8 cellular contexts compared by ENCODE assay signal in the genomic region with DNA sequence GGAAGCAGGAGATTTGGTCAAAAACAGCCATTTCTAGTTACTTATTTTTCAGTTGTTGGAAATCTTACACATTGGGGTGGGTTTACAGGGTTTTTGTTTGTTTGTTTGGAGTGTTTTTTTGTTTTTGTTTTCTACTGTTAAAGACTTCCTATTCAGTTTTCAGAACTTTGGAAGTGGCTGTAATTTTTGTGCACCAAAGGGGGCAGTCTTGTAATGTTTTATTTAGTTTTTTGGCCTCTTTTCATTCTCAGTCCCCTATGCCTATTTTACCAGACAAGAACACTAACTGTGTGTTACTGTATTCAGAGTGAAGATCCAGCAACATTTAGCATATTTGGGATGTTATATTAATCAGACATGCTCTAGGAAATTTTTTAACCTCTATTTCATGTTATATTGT. TPM values are rescaled to one million over a fixed set of nuclear protein-coding genes. Genes with fewer than 3 reads are reported as not detected.
DNase-seq lines count a peak whose midpoint lies in the region; ATAC-seq, FAIRE-seq and TF ChIP-seq lines count a peak whose summit lies in the region.

No MANE protein-coding gene starts in this region.

- in situ Hi-C loops in K562 (cut with MboI), result no loop called here

- H3K4me3 Mint-ChIP-seq in Caco-2 (ENCODE audit: unreplicated experiment), result no peak overlapping the region
- no peak overlapping the region for H3K4me3 Mint-ChIP-seq in activated CD4-positive, alpha-beta T cell treated with anti-CD3 and anti-CD28 coated beads, Interleukin-2, amount 10 ng/mL, durations not matched to agents 24 days and 14 days

- TF ChIP-seq EP300 in Ishikawa (IDR thresholded peaks at IDR 0.05; ENCODE audit: borderline replicate concordance), result no peak
- TF ChIP-seq EP300 in K562 (IDR thresholded peaks at IDR 0.05; ENCODE audit: low read length), result no peak

- POLR2A ChIA-PET in Caco-2 (lab: Charles Lee), result interaction anchor here (0.6 kb wide), 1 partner anchor 142 kb away, joined by 3 read pairs; no protein-coding TSS in a partner anchor
- POLR2A ChIA-PET in K562 (lab: Yijun Ruan, JAX), result interaction anchor here (0.7 kb wide), 1 partner anchor 55 kb away, joined by 3 read pairs; no protein-coding TSS in a partner anchor

- no peaks in the 10 kb centered on the region for H3K36me3 Mint-ChIP-seq in Caco-2 (ENCODE audit: insufficient read depth, unreplicated experiment)
- no peaks in the 10 kb centered on the region for H3K36me3 Mint-ChIP-seq in activated CD4-positive, alpha-beta T cell treated with anti-CD3 and anti-CD28 coated beads, Interleukin-2, amount 10 ng/mL, durations not matched to agents 24 days and 14 days (ENCODE audit: low read depth)

- no peaks in the 10 kb centered on the region for H3K4me1 Mint-ChIP-seq in Caco-2 (ENCODE audit: low read depth, unreplicated experiment)
- H3K4me1 Mint-ChIP-seq in activated CD4-positive, alpha-beta T cell treated with anti-CD3 and anti-CD28 coated beads, Interleukin-2, amount 10 ng/mL, durations not matched to agents 24 days and 14 days, result no peaks in the 10 kb centered on the region

- no peaks in the 10 kb centered on the region for H4K20me1 ChIP-seq in K562 (replicated peaks; ENCODE audit: control insufficient read depth, insufficient read depth, low read length)

- H3K27me3 Mint-ChIP-seq in Caco-2 (ENCODE audit: insufficient read depth, unreplicated experiment), result no peaks in the 10 kb centered on the region
- peaks cover 4% of the 10 kb centered on the region for H3K27me3 Mint-ChIP-seq in activated CD4-positive, alpha-beta T cell treated with anti-CD3 and anti-CD28 coated beads, Interleukin-2, amount 10 ng/mL, durations not matched to agents 24 days and 14 days

- intact Hi-C loops in Caco-2 (cut with micrococcal nuclease; ENCODE audit: unreplicated experiment) (loop anchor here (1.0 kb wide), 3 partner anchors 56 to 93 kb away; no protein-coding TSS in a partner anchor), K562 (cut with micrococcal nuclease) (no loop called here)
- intact Hi-C loops in activated CD4-positive, alpha-beta T cell treated with anti-CD3 and anti-CD28 coated beads, Interleukin-2, amount 10 ng/mL, durations not matched to agents 24 days and 14 days (cut with micrococcal nuclease), result no loop called here

- H3K27ac ChIP-seq in K562 (ENCODE audit: extremely low read depth, low read depth, low read length), result no peak overlapping the region

- ATAC-seq in K562 (peak; percentile 61), HG03469 (IDR thresholded peaks at IDR 0.05; ENCODE audit: unreplicated experiment) (no peak), GM18519 (IDR thresholded peaks at IDR 0.05; ENCODE audit: low FRiP score, unreplicated experiment) (no peak)

- CTCF ChIA-PET in Caco-2 (lab: Charles Lee) (interaction anchor here (0.8 to 1.2 kb wide), 2 partner anchors 98 to 172 kb away, joined by 3 read pairs; no protein-coding TSS in a partner anchor), K562 (lab: Yijun Ruan, JAX; ENCODE audit: low intra/inter-chr PET ratio) (interaction anchor here (0.6 to 1.6 kb wide), 4 partner anchors 21 to 149 kb away, joined by 3 to 6 read pairs (median 4); a partner anchor contains a TSS)

- H3K9ac ChIP-seq in K562 (ENCODE audit: insufficient read depth in 1 of 2, low read depth in 2 of 2, low read length in 2 of 2), result no peak overlapping the region

- H3K9me3 ChIP-seq in Caco-2 (no peaks in the 10 kb centered on the region), K562 (replicated peaks; ENCODE audit: control insufficient read depth, insufficient read depth, low read depth, low read length) (no peaks in the 10 kb centered on the region)

- H3K27me3 ChIP-seq in Caco-2 (replicated peaks; ENCODE audit: control insufficient read depth, insufficient read depth, low read length) (no peaks in the 10 kb centered on the region), K562 (ENCODE audit: control insufficient read depth in 2 of 2, insufficient read depth in 2 of 2, low read length in 2 of 2) (peaks cover 18 to 23% of the 10 kb centered on the region in 2 experiments)

- TF ChIP-seq RAD21 in Ishikawa (IDR thresholded peaks at IDR 0.05; ENCODE audit: low read depth), result peak; percentile 72
- peak; percentile 13 to 61; a peak in 3 of 4 replicates for TF ChIP-seq RAD21 in K562 (CRISPR knock-in tag; conservative IDR thresholded peaks at IDR 0.05 in 1 of 2, IDR thresholded peaks at IDR 0.05 in 1 of 2)

- DNase-seq in Caco-2, result peak in 1 of 2 experiments; percentile 48
- DNase-seq in K562 (ENCODE audit: extremely low read depth in 1 of 4, low spot score in 3 of 4), result peak in 1 of 4 experiments; percentile 33
- peak; percentile 60 for DNase-seq in myocyte (ENCODE audit: low read depth)
- no peak for DNase-seq in activated CD4-positive, alpha-beta T cell treated with anti-CD3 and anti-CD28 coated beads, Interleukin-2, amount 10 ng/mL, durations not matched to agents 24 days and 14 days
- DNase-seq in T1000 (lab: John Stamatoyannopoulos, UW), result no peak

- H3K9me1 ChIP-seq in K562 (ENCODE audit: control insufficient read depth, insufficient read depth, low read length), result no peaks in the 10 kb centered on the region

- H2AFZ ChIP-seq in K562 (ENCODE audit: low read depth, low read length), result peak overlapping the region; percentile 46; the same call in 1 of the 2 replicates

- BruUV-seq in Caco-2 (replicated peaks; lab: Mats Ljungman, UMichigan), result no TSS peak
- no TSS peak for BruUV-seq in K562 (replicated peaks; lab: Mats Ljungman, UMichigan)

- H3K79me2 ChIP-seq in K562 (ENCODE audit: control insufficient read depth, insufficient read depth, low read length), result no peaks in the 10 kb centered on the region

- H3K4me2 ChIP-seq in K562 (ENCODE audit: insufficient read depth, low read length), result no peak overlapping the region

- H3K4me3 ChIP-seq in Caco-2 (ENCODE audit: low read depth, low read length), result no peak overlapping the region
- H3K4me3 ChIP-seq in K562, result no peak overlapping the region

- no peak overlapping the region for H3K27ac Mint-ChIP-seq in Caco-2 (ENCODE audit: unreplicated experiment)
- no peak overlapping the region for H3K27ac Mint-ChIP-seq in activated CD4-positive, alpha-beta T cell treated with anti-CD3 and anti-CD28 coated beads, Interleukin-2, amount 10 ng/mL, durations not matched to agents 24 days and 14 days

- no peaks in the 10 kb centered on the region for H3K9me3 Mint-ChIP-seq in Caco-2 (ENCODE audit: unreplicated experiment)
- H3K9me3 Mint-ChIP-seq in activated CD4-positive, alpha-beta T cell treated with anti-CD3 and anti-CD28 coated beads, Interleukin-2, amount 10 ng/mL, durations not matched to agents 24 days and 14 days, result no peaks in the 10 kb centered on the region

- peak; percentile 55 to 58 for TF ChIP-seq CTCF in Caco-2 (IDR thresholded peaks at IDR 0.05; ENCODE audit: insufficient read depth in 1 of 2, low read depth in 1 of 2, low read length in 1 of 2, severe bottlenecking in 1 of 2, unreplicated experiment in 1 of 2)
- peak in 2 of 3 experiments; percentile 42 to 70; a peak in 4 of 6 replicates for TF ChIP-seq CTCF in K562 (IDR thresholded peaks at IDR 0.05 in 2 of 3, conservative IDR thresholded peaks at IDR 0.05 in 1 of 3; ENCODE audit: insufficient read depth in 2 of 3, low read depth in 1 of 3, low read length in 3 of 3)

- FAIRE-seq in K562 (lab: Jason Lieb, UNC), result peak; percentile 37

- no peak for TF ChIP-seq POLR2A in K562 (conservative IDR thresholded peaks at IDR 0.05)

- no peaks in the 10 kb centered on the region for H3K4me1 ChIP-seq in Caco-2
- no peaks in the 10 kb centered on the region for H3K4me1 ChIP-seq in K562 (replicated peaks in 1 of 2; ENCODE audit: control insufficient read depth in 2 of 2, insufficient read depth in 2 of 2, low read length in 2 of 2)

- H3K36me3 ChIP-seq in Caco-2 (ENCODE audit: control insufficient read depth, insufficient read depth, low read length) (no peaks in the 10 kb centered on the region), K562 (ENCODE audit: control insufficient read depth, insufficient read depth, low read length) (no peaks in the 10 kb centered on the region)

RNA-seq across cellular contexts. Expression of a gene that starts 20.6 kb away (rescaled TPM):
- 0.39 and 0.56 TPM in 2 replicates for total RNA-seq in Caco-2 (2022)
- 0.44 TPM in 1 of 2 replicates, not detected in the other for total RNA-seq in K562 (2011; cell fraction: chromatin; rRNA removed; ENCODE audit: low replicate concordance)
- total RNA-seq in K562 (2011; cell fraction: nucleolus; rRNA removed), result 0.17 TPM in 1 of 2 replicates, not detected in the other
- total RNA-seq in K562 (2011; cell fraction: nucleoplasm; rRNA removed), result 0.37 TPM in 1 of 2 replicates, not detected in the other
- 0.16 and 0.50 TPM in 2 replicates for total RNA-seq in K562 (2014; rRNA removed)
- 0.25 TPM in 1 of 2 replicates, not detected in the other for total RNA-seq in K562 (2014; rRNA removed; fragmentation: Illumina TruSeq; extraction: Trizol)
- not detected in 2 replicates for total RNA-seq in K562 (2015; rRNA removed; fragmentation: Illumina TruSeq; extraction: Trizol)
- total RNA-seq in K562 (2021), result 0.38 and 0.44 TPM in 2 replicates
- 0.32 and 0.58 TPM in 2 replicates for polyA plus RNA-seq in K562 (2011; rRNA removed)
- 0.44 and 0.60 TPM in 2 replicates for polyA plus RNA-seq in K562 (2011; cell fraction: cytosol; rRNA removed)
- 0.31 and 0.46 TPM in 2 replicates for polyA plus RNA-seq in K562 (2011; cell fraction: nucleus; rRNA removed)
- polyA plus RNA-seq in K562 (2012), result 0.37 and 0.38 TPM in 2 replicates
- 0.36 and 0.66 TPM in 2 replicates for polyA plus RNA-seq in K562 (2014; fragmentation: Illumina TruSeq; extraction: Trizol)
- under 1 TPM in 1 of 2 experiments, not detected in 1; 0.13 TPM for polyA plus RNA-seq in K562 (2014; fragmentation: Nextera tagmentation; extraction: Ambion mirVana)
- 0.50 and 0.92 TPM in 2 replicates for polyA plus RNA-seq in K562 (2014; rRNA removed)
- 0.21 TPM in 1 of 2 replicates, not detected in the other for polyA minus RNA-seq in K562 (2011; rRNA and poly(A)+ RNA removed)
- not detected in 2 replicates for polyA minus RNA-seq in K562 (2011; cell fraction: cytosol; rRNA and poly(A)+ RNA removed)
- 0.13 and 0.33 TPM in 2 replicates for polyA minus RNA-seq in K562 (2011; cell fraction: nucleus; rRNA and poly(A)+ RNA removed)
- total RNA-seq in myocyte, result 30.0 and 67.0 TPM in 2 replicates
- 94.4 TPM for polyA plus RNA-seq in myocyte (2012)
- not detected in 2 replicates for total RNA-seq in activated CD4-positive, alpha-beta T cell treated with anti-CD3 and anti-CD28 coated beads, Interleukin-2, amount 10 ng/mL, durations not matched to agents 24 days and 14 days

RNA-seq across cellular contexts. Expression of a gene that starts 43.6 kb away (rescaled TPM):
- total RNA-seq in Caco-2 (2022) (1.0 and 1.3 TPM in 2 replicates), K562 (2014; rRNA removed) (0.24 and 0.77 TPM in 2 replicates), K562 (2014; rRNA removed; fragmentation: Illumina TruSeq; extraction: Trizol) (not detected in 2 replicates), K562 (2015; rRNA removed; fragmentation: Illumina TruSeq; extraction: Trizol) (0.36 TPM in 1 of 2 replicates, not detected in the other), K562 (2021) (0.16 TPM in 1 of 2 replicates, not detected in the other), myocyte (12.8 and 19.2 TPM in 2 replicates)
- not detected in 2 replicates for total RNA-seq in K562 (2011; cell fraction: chromatin; rRNA removed; ENCODE audit: low replicate concordance)
- 0.50 TPM in 1 of 2 replicates, not detected in the other for total RNA-seq in K562 (2011; cell fraction: nucleolus; rRNA removed)
- total RNA-seq in K562 (2011; cell fraction: nucleoplasm; rRNA removed), result not detected in 2 replicates
- polyA plus RNA-seq in K562 (2011; rRNA removed) (0.06 and 0.07 TPM in 2 replicates), K562 (2014; fragmentation: Illumina TruSeq; extraction: Trizol) (not detected in 2 replicates), K562 (2014; fragmentation: Nextera tagmentation; extraction: Ambion mirVana) (not detected), K562 (2014; rRNA removed) (0.25 TPM in 1 of 2 replicates, not detected in the other)
- 0.13 and 0.95 TPM in 2 replicates for polyA plus RNA-seq in K562 (2011; cell fraction: cytosol; rRNA removed)
- 0.28 and 0.43 TPM in 2 replicates for polyA plus RNA-seq in K562 (2011; cell fraction: nucleus; rRNA removed)
- 0.17 TPM in 1 of 2 replicates, not detected in the other for polyA plus RNA-seq in K562 (2012)
- polyA minus RNA-seq in K562 (2011; rRNA and poly(A)+ RNA removed), result not detected in 2 replicates
- not detected in 2 replicates for polyA minus RNA-seq in K562 (2011; cell fraction: cytosol; rRNA and poly(A)+ RNA removed)
- polyA minus RNA-seq in K562 (2011; cell fraction: nucleus; rRNA and poly(A)+ RNA removed), result 0.54 TPM in 1 of 2 replicates, not detected in the other
- 15.1 TPM for polyA plus RNA-seq in myocyte (2012)
- 0.54 and 0.85 TPM in 2 replicates for total RNA-seq in activated CD4-positive, alpha-beta T cell treated with anti-CD3 and anti-CD28 coated beads, Interleukin-2, amount 10 ng/mL, durations not matched to agents 24 days and 14 days

RNA-seq across cellular contexts. Expression of a gene that starts 46.0 kb away (rescaled TPM):
- total RNA-seq in Caco-2 (2022) (0.79 TPM in 1 of 2 replicates, not detected in the other), K562 (2014; rRNA removed) (0.09 TPM in 1 of 2 replicates, not detected in the other), K562 (2014; rRNA removed; fragmentation: Illumina TruSeq; extraction: Trizol) (0.36 TPM in 1 of 2 replicates, not detected in the other), K562 (2015; rRNA removed; fragmentation: Illumina TruSeq; extraction: Trizol) (0.14 and 0.34 TPM in 2 replicates), K562 (2021) (0.11 TPM in 1 of 2 replicates, not detected in the other), myocyte (not detected in 2 replicates)
- 0.37 and 0.63 TPM in 2 replicates for total RNA-seq in K562 (2011; cell fraction: chromatin; rRNA removed; ENCODE audit: low replicate concordance)
- total RNA-seq in K562 (2011; cell fraction: nucleolus; rRNA removed), result 0.83 and 0.92 TPM in 2 replicates
- 0.95 and 0.99 TPM in 2 replicates for total RNA-seq in K562 (2011; cell fraction: nucleoplasm; rRNA removed)
- polyA plus RNA-seq in K562 (2011; rRNA removed) (0.40 and 0.49 TPM in 2 replicates), K562 (2014; fragmentation: Illumina TruSeq; extraction: Trizol) (0.19 and 0.36 TPM in 2 replicates), K562 (2014; fragmentation: Nextera tagmentation; extraction: Ambion mirVana) (under 1 TPM; 0.15 to 0.30 TPM), K562 (2014; rRNA removed) (0.13 TPM in 1 of 2 replicates, not detected in the other)
- 0.12 and 0.13 TPM in 2 replicates for polyA plus RNA-seq in K562 (2011; cell fraction: cytosol; rRNA removed)
- polyA plus RNA-seq in K562 (2011; cell fraction: nucleus; rRNA removed), result 0.41 and 0.68 TPM in 2 replicates
- polyA plus RNA-seq in K562 (2012), result 0.33 and 1.1 TPM in 2 replicates
- polyA minus RNA-seq in K562 (2011; rRNA and poly(A)+ RNA removed), result 0.33 and 0.35 TPM in 2 replicates
- not detected in 2 replicates for polyA minus RNA-seq in K562 (2011; cell fraction: cytosol; rRNA and poly(A)+ RNA removed)
- 0.13 and 0.56 TPM in 2 replicates for polyA minus RNA-seq in K562 (2011; cell fraction: nucleus; rRNA and poly(A)+ RNA removed)
- not detected for polyA plus RNA-seq in myocyte (2012)
- 0.23 TPM in 1 of 2 replicates, not detected in the other for total RNA-seq in activated CD4-positive, alpha-beta T cell treated with anti-CD3 and anti-CD28 coated beads, Interleukin-2, amount 10 ng/mL, durations not matched to agents 24 days and 14 days

RNA-seq across cellular contexts. Expression of a gene that starts 46.1 kb away (rescaled TPM):
- total RNA-seq in Caco-2 (2022), result not detected in 2 replicates
- total RNA-seq in K562 (2011; cell fraction: chromatin; rRNA removed; ENCODE audit: low replicate concordance), result 1.0 and 1.4 TPM in 2 replicates
- 0.33 and 0.53 TPM in 2 replicates for total RNA-seq in K562 (2011; cell fraction: nucleolus; rRNA removed)
- total RNA-seq in K562 (2011; cell fraction: nucleoplasm; rRNA removed), result 0.44 and 0.46 TPM in 2 replicates
- total RNA-seq in K562 (2014; rRNA removed), result 0.29 and 0.91 TPM in 2 replicates
- 0.15 and 0.16 TPM in 2 replicates for total RNA-seq in K562 (2014; rRNA removed; fragmentation: Illumina TruSeq; extraction: Trizol)
- 0.11 and 0.34 TPM in 2 replicates for total RNA-seq in K562 (2015; rRNA removed; fragmentation: Illumina TruSeq; extraction: Trizol)
- 0.22 and 0.25 TPM in 2 replicates for total RNA-seq in K562 (2021)
- 0.32 and 0.33 TPM in 2 replicates for polyA plus RNA-seq in K562 (2011; rRNA removed)
- polyA plus RNA-seq in K562 (2011; cell fraction: cytosol; rRNA removed), result 0.39 and 0.40 TPM in 2 replicates
- polyA plus RNA-seq in K562 (2011; cell fraction: nucleus; rRNA removed), result 0.87 and 0.98 TPM in 2 replicates
- 0.69 and 0.89 TPM in 2 replicates for polyA plus RNA-seq in K562 (2012)
- polyA plus RNA-seq in K562 (2014; fragmentation: Illumina TruSeq; extraction: Trizol), result 0.31 and 0.53 TPM in 2 replicates
- polyA plus RNA-seq in K562 (2014; fragmentation: Nextera tagmentation; extraction: Ambion mirVana), result not detected
- 0.03 TPM in 2 replicates for polyA plus RNA-seq in K562 (2014; rRNA removed)
- 0.04 and 0.30 TPM in 2 replicates for polyA minus RNA-seq in K562 (2011; rRNA and poly(A)+ RNA removed)
- polyA minus RNA-seq in K562 (2011; cell fraction: cytosol; rRNA and poly(A)+ RNA removed), result not detected in 2 replicates
- polyA minus RNA-seq in K562 (2011; cell fraction: nucleus; rRNA and poly(A)+ RNA removed), result 0.44 TPM in 1 of 2 replicates, not detected in the other
- not detected in 2 replicates for total RNA-seq in myocyte
- polyA plus RNA-seq in myocyte (2012), result not detected
- total RNA-seq in activated CD4-positive, alpha-beta T cell treated with anti-CD3 and anti-CD28 coated beads, Interleukin-2, amount 10 ng/mL, durations not matched to agents 24 days and 14 days, result 1.0 and 1.3 TPM in 2 replicates

RNA-seq across cellular contexts. Expression of a gene that starts 58.3 kb away (rescaled TPM):
- 11.3 and 12.3 TPM in 2 replicates for total RNA-seq in Caco-2 (2022)
- 3.4 and 5.6 TPM in 2 replicates for total RNA-seq in K562 (2011; cell fraction: chromatin; rRNA removed; ENCODE audit: low replicate concordance)
- total RNA-seq in K562 (2011; cell fraction: nucleolus; rRNA removed), result 3.0 and 4.7 TPM in 2 replicates
- 2.4 and 6.9 TPM in 2 replicates for total RNA-seq in K562 (2011; cell fraction: nucleoplasm; rRNA removed)
- total RNA-seq in K562 (2014; rRNA removed), result 0.95 and 2.9 TPM in 2 replicates
- 0.22 and 0.55 TPM in 2 replicates for total RNA-seq in K562 (2014; rRNA removed; fragmentation: Illumina TruSeq; extraction: Trizol)
- total RNA-seq in K562 (2015; rRNA removed; fragmentation: Illumina TruSeq; extraction: Trizol), result 0.60 and 0.65 TPM in 2 replicates
- total RNA-seq in K562 (2021), result 1.9 and 2.0 TPM in 2 replicates
- polyA plus RNA-seq in K562 (2011; rRNA removed), result 0.79 and 2.2 TPM in 2 replicates
- 1.8 and 2.4 TPM in 2 replicates for polyA plus RNA-seq in K562 (2011; cell fraction: cytosol; rRNA removed)
- 3.4 and 4.8 TPM in 2 replicates for polyA plus RNA-seq in K562 (2011; cell fraction: nucleus; rRNA removed)
- 0.86 and 2.0 TPM in 2 replicates for polyA plus RNA-seq in K562 (2012)
- 1.4 and 2.7 TPM in 2 replicates for polyA plus RNA-seq in K562 (2014; fragmentation: Illumina TruSeq; extraction: Trizol)
- polyA plus RNA-seq in K562 (2014; fragmentation: Nextera tagmentation; extraction: Ambion mirVana), result under 1 TPM; 0.08 to 0.18 TPM
- 1.4 and 2.2 TPM in 2 replicates for polyA plus RNA-seq in K562 (2014; rRNA removed)
- polyA minus RNA-seq in K562 (2011; rRNA and poly(A)+ RNA removed), result 0.72 and 1.1 TPM in 2 replicates
- polyA minus RNA-seq in K562 (2011; cell fraction: cytosol; rRNA and poly(A)+ RNA removed), result 1.9 and 2.9 TPM in 2 replicates
- polyA minus RNA-seq in K562 (2011; cell fraction: nucleus; rRNA and poly(A)+ RNA removed), result 0.67 and 0.81 TPM in 2 replicates
- 6.1 and 31.3 TPM in 2 replicates for total RNA-seq in myocyte
- 5.9 TPM for polyA plus RNA-seq in myocyte (2012)
- 3.5 and 5.2 TPM in 2 replicates for total RNA-seq in activated CD4-positive, alpha-beta T cell treated with anti-CD3 and anti-CD28 coated beads, Interleukin-2, amount 10 ng/mL, durations not matched to agents 24 days and 14 days

Comparison
In these comparisons a context has a peak if more than half of its experiments do, and no peak if none do; other contexts are left out.
1. RNA of a gene that starts 20.6 kb away (total RNA-seq): 30.0 to 67.0 TPM in myocyte; 0.16 to 0.50 TPM in K562, 0.39 to 0.56 TPM in Caco-2 and not detected in activated CD4-positive, alpha-beta T cell treated with anti-CD3 and anti-CD28 coated beads, Interleukin-2, amount 10 ng/mL, durations not matched to agents 24 days and 14 days; every median in the first group is over 10 times any median in the second.